Comparison of ENCODE assay signal across 13 cellular contexts in the genomic region with DNA sequence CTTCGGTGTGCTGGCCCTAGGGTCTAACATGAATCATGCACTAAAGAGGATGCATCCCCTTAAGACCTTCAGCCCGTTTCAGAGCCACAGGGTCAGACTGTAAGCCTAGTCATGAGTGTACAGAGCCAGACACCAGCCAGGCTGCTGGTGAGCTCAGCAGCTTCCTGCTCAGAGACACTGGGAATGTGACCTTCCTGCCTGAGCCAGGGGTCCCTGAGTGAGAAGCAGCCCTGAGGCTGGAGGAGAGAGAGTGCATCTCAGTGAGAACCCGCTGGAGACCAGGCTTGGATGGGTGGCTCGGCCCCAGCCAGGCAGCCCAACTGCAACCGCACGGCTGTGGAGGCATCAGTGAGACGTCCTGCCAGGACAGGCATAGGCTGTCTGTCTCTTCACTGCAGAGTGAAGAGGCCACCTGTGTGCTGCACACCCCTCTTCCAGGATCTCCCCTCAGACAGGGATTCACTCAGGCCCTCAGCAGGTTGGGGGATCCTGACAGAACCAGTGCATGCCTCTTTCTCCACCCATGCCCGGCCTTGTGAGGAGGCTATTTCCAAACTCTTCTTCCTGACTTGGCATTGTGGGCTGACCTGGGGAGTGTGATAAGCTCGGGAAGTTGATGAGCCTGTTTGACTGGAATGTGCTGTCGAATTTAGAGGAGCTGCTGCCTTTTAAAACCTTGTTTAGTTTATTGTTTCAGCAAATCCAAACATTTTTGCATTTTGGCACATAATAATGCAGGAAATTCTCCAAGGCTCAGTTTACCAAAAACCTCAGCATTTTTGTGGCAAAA. TPM values are rescaled to one million over a fixed set of nuclear protein-coding genes. Genes with fewer than 3 reads are reported as not detected.
A peak's percentile ranks its signal among the peaks of the same experiment; 100 is the strongest.
DNase-seq lines count a peak whose midpoint lies in the region; ATAC-seq and TF ChIP-seq lines count a peak whose summit lies in the region.
"Not testable (repeated sequence)": the region's sequence is repeated elsewhere in the genome, so short reads cannot be mapped to it uniquely, and the experiment has no call there.
"Had no signal": no experiment of that assay in that cellular context is flagged by ENCODE, and none has a peak within 500 bp of the region (broad histone marks: within the 10 kb centered on the region; RNA-seq: fewer than 3 reads in every experiment).

No MANE protein-coding gene starts in this region.

- not testable (repeated sequence) for H3K36me3 ChIP-seq in RWPE2 (ENCODE audit: low read depth); left lung; osteoblast (ENCODE audit: insufficient read depth, low read length); transverse colon

- H3K4me2 ChIP-seq in osteoblast (ENCODE audit: insufficient read depth, low read length): not testable (repeated sequence)

- H3K27ac Mint-ChIP-seq in HFFc6: peak overlapping the region; percentile 91

- TF ChIP-seq POLR2A in transverse colon (IDR thresholded peaks at IDR 0.05): not testable (repeated sequence)

- not testable (repeated sequence) for H3K9me3 ChIP-seq in RWPE2 (ENCODE audit: severe bottlenecking); left lung; osteoblast (ENCODE audit: low read depth, low read length); transverse colon

- H3K36me3 Mint-ChIP-seq in HFFc6 (ENCODE audit: low read depth): not testable (repeated sequence)

- H3K9me3 Mint-ChIP-seq in HFFc6: not testable (repeated sequence)

- H3K4me3 Mint-ChIP-seq in HFFc6: peak overlapping the region; percentile 25; the same call in 1 of the 2 replicates

- not testable (repeated sequence) for H4K20me1 ChIP-seq in osteoblast (ENCODE audit: insufficient read depth, low read length)

- peaks cover 48% of the 10 kb centered on the region for H3K4me1 Mint-ChIP-seq in HFFc6 (ENCODE audit: low read depth)

- TF ChIP-seq EP300 in transverse colon (IDR thresholded peaks at IDR 0.05; ENCODE audit: low read depth): not testable (repeated sequence)

- not testable (repeated sequence) for H3K27me3 Mint-ChIP-seq in HFFc6 (ENCODE audit: insufficient read depth)

- not testable (repeated sequence) for TF ChIP-seq CTCF in HFFc6 (IDR thresholded peaks at IDR 0.05); RWPE2 (IDR thresholded peaks at IDR 0.05; ENCODE audit: poor library complexity, severe bottlenecking); choroid plexus epithelial cell (conservative IDR thresholded peaks at IDR 0.05; ENCODE audit: low read depth, low read length); left lung (IDR thresholded peaks at IDR 0.05); osteoblast (IDR thresholded peaks at IDR 0.05; ENCODE audit: extremely low read depth, low read depth, low read length); transverse colon (IDR thresholded peaks at IDR 0.05)

- H3K4me3 ChIP-seq in RWPE2 (ENCODE audit: severe bottlenecking); choroid plexus epithelial cell (ENCODE audit: low read depth, low read length); left lung; osteoblast (ENCODE audit: insufficient read depth, low read length); transverse colon: not testable (repeated sequence)

- DNase-seq in AG20443 (ENCODE audit: low spot score): peak; percentile 55
- peak; percentile 56 for DNase-seq in HFFc6
- DNase-seq in RWPE2 (ENCODE audit: low spot score); left ventricle myocardium superior: not testable (repeated sequence)
- peak; percentile 55 for DNase-seq in choroid plexus epithelial cell (ENCODE audit: low read depth)
- DNase-seq in left lung: peak; percentile 32 to 53
- DNase-seq in osteoblast (ENCODE audit: insufficient read length, low spot score, missing footprints): peak; percentile 23
- peak; percentile 56 for DNase-seq in transverse colon

- intact Hi-C loops in left ventricle myocardium superior (cut with micrococcal nuclease); left lung (cut with DNase I); transverse colon (cut with DNase I; ENCODE audit: low total_unique reads): not testable (repeated sequence)

- not testable (repeated sequence) for H3K27ac ChIP-seq in RWPE2 (ENCODE audit: poor library complexity, severe bottlenecking); left lung; osteoblast (ENCODE audit: low read depth, low read length); transverse colon

- not testable (repeated sequence) for H3K27me3 ChIP-seq in RWPE2 (ENCODE audit: insufficient read depth, poor library complexity, severe bottlenecking); left lung; transverse colon
- H3K27me3 ChIP-seq in osteoblast (ENCODE audit: insufficient read depth, low read length): peaks cover 17% of the 10 kb centered on the region

- in situ Hi-C loops in transverse colon (cut with MboI; ENCODE audit: low pct_ligation_motif_present in 1 of 4, low pct_unique_long_range_greater_than_20kb in 1 of 4, low sequenced_read_pairs in 3 of 4): not testable (repeated sequence)

- WGBS in transverse colon (ENCODE audit: low coverage in 1 of 2), 2 donors: 40 to 72% methylated on average over 1 to 8 of the region's 10 CpGs

- not testable (repeated sequence) for H3K79me2 ChIP-seq in osteoblast (ENCODE audit: insufficient read depth, low read length)

- peak; percentile 88 for ATAC-seq in RWPE2 (ENCODE audit: low read depth)
- ATAC-seq in left ventricle myocardium superior: peak; percentile 36
- ATAC-seq in left lung: peak; percentile 81

- not testable (repeated sequence) for H2AFZ ChIP-seq in osteoblast (ENCODE audit: low read length)

- peaks cover 10% of the 10 kb centered on the region for H3K4me1 ChIP-seq in RWPE2 (ENCODE audit: insufficient read depth, poor library complexity, severe bottlenecking)
- not testable (repeated sequence) for H3K4me1 ChIP-seq in left lung; osteoblast (ENCODE audit: insufficient read depth, low read length); transverse colon

RNA-seq across cellular contexts. Expression of a gene that starts 28.5 kb away (rescaled TPM):
- not detected for total RNA-seq in HFFc6 (2021; fragmentation: NEBNext Ultra II Directional; extraction: Animal tissue kit (Norgen Biotek cat#: 25700))
- total RNA-seq in left ventricle myocardium superior (not detected), left lung (not detected), osteoblast (not detected in 2 replicates), transverse colon (not detected)
- total RNA-seq: dermis blood vessel endothelial cell; H7; left cardiac atrium; naive thymus-derived CD8-positive, alpha-beta T cell; psoas muscle had no signal

Comparison
In these comparisons a context has a peak if more than half of its experiments do, and no peak if none do; other contexts are left out.
1. ATAC-seq: peak in every context shown above with its lines; median percentile 88 in RWPE2; 81 in left lung; 36 in left ventricle myocardium superior.